ENCODE assay signal across 12 cellular contexts in genomic region chr16:14409563-14409962, GRCh38.
DNase-seq lines count a peak whose midpoint lies in the region; ATAC-seq, FAIRE-seq and TF ChIP-seq lines count a peak whose summit lies in the region.
"Had no signal": no experiment of that assay in that cellular context is flagged by ENCODE, and none has a peak within 500 bp of the region (broad histone marks: within the 10 kb centered on the region; RNA-seq: fewer than 3 reads in every experiment).

No MANE protein-coding gene starts in this region.

- DNase-seq in AG04449 (ENCODE audit: low read depth, low spot score) (peak; percentile 96), HTR-8/SVneo (ENCODE audit: insufficient read length, low spot score) (peak; percentile 38), choroid plexus epithelial cell (ENCODE audit: low read depth) (peak; percentile 97), mucosa of descending colon (peak in 1 of 3 donors; percentile 16), NCI-H1436 treated with DMSO at 0.1 percent for 48 hours (lab: John Stamatoyannopoulos, UW) (no peak)
- DNase-seq: activated CD4-positive, CD25-positive, alpha-beta regulatory T cell treated with anti-CD3 and anti-CD28 coated beads, Interleukin-2, amount 50 U/mL, for 72 hours; BE2C; stimulated activated CD4-positive, alpha-beta T cell treated with anti-CD3 and anti-CD28 coated beads, Interleukin-12 subunit alpha, Interleukin-12 subunit beta, amount 100 ng/mL, for 4 hours had no signal

- TF ChIP-seq CTCF in AG04449 (IDR thresholded peaks at IDR 0.05; ENCODE audit: insufficient read depth, low read length, missing control alignments) (no peak), choroid plexus epithelial cell (conservative IDR thresholded peaks at IDR 0.05; ENCODE audit: low read depth, low read length) (no peak), mucosa of descending colon (IDR thresholded peaks at IDR 0.05) (no peak)

- intact Hi-C loops in mucosa of descending colon (cut with DNase I, micrococcal nuclease), result no loop called here

- H3K36me3 ChIP-seq in mucosa of descending colon (ENCODE audit: low read depth), result no peaks in the 10 kb centered on the region
- H3K36me3 ChIP-seq: BE2C, cardiac muscle cell had no signal

- POLR2A ChIA-PET in AG04449 (lab: Yijun Ruan, JAX), result interaction anchor here (1.3 kb wide), 1 partner anchor 10 kb away, joined by 3 read pairs; no protein-coding TSS in a partner anchor

- ATAC-seq in mucosa of descending colon, result peak; percentile 78
- ATAC-seq in HG03342 (IDR thresholded peaks at IDR 0.05; ENCODE audit: unreplicated experiment), result no peak
- no peak for ATAC-seq in HG03097 (IDR thresholded peaks at IDR 0.05; ENCODE audit: low FRiP score, unreplicated experiment)
- ATAC-seq in GM18511 (IDR thresholded peaks at IDR 0.05; ENCODE audit: unreplicated experiment), result no peak

- H3K4me3 ChIP-seq in AG04449 (ENCODE audit: low read depth, low read length), result no peak overlapping the region
- H3K4me3 ChIP-seq in choroid plexus epithelial cell (ENCODE audit: low read depth, low read length), result no peak overlapping the region
- no peak overlapping the region for H3K4me3 ChIP-seq in mucosa of descending colon
- H3K4me3 ChIP-seq: cardiac muscle cell had no signal

- CTCF ChIA-PET in AG04449 (lab: Yijun Ruan, JAX), result no interaction called here

- H3K9me3 ChIP-seq in mucosa of descending colon, result no peaks in the 10 kb centered on the region
- H3K9me3 ChIP-seq: BE2C had no signal

- no peak for FAIRE-seq in HTR-8/SVneo (lab: Jason Lieb, UNC)

- peaks cover 4% of the 10 kb centered on the region for H3K4me1 ChIP-seq in mucosa of descending colon (ENCODE audit: low read depth)
- H3K4me1 ChIP-seq: BE2C had no signal
